Comparison of ENCODE assay signal across 7 cellular contexts in genomic region chr6:142947702-142948480, GRCh38. TPM values are rescaled to one million over a fixed set of nuclear protein-coding genes. Genes with fewer than 3 reads are reported as not detected.
DNase-seq lines count a peak whose midpoint lies in the region; ATAC-seq and TF ChIP-seq lines count a peak whose summit lies in the region.

No MANE protein-coding gene starts in this region.

- no peaks in the 10 kb centered on the region for H3K36me3 ChIP-seq in thoracic aorta

- no peaks in the 10 kb centered on the region for H3K9me3 ChIP-seq in thoracic aorta

- peak overlapping the region; percentile 95 for H3K4me3 ChIP-seq in thoracic aorta

- DNase-seq in HuH-7 (ENCODE audit: low spot score) = peak; percentile 25
- DNase-seq in thoracic aorta (ENCODE audit: low spot score) = no peak
- no peak for DNase-seq in effector CD4-positive, alpha-beta T cell

- peak; percentile 28 for ATAC-seq in GM18498 (IDR thresholded peaks at IDR 0.05; ENCODE audit: unreplicated experiment)
- ATAC-seq in GM21528 (IDR thresholded peaks at IDR 0.05; ENCODE audit: low FRiP score, unreplicated experiment) = peak; percentile 28
- ATAC-seq in thoracic aorta (ENCODE audit: insufficient number of reproducible peaks, low FRiP score, low read depth) = no peak

- H3K27ac ChIP-seq in adipose tissue (ENCODE audit: low read depth, low read length) (peak overlapping the region; percentile 90), layer of hippocampus (ENCODE audit: low read depth, low read length) (peak overlapping the region; percentile 95), thoracic aorta (peak overlapping the region; percentile 97 to 99)

- TF ChIP-seq CTCF in thoracic aorta (IDR thresholded peaks at IDR 0.05) = no peak

- H3K4me1 ChIP-seq in thoracic aorta (ENCODE audit: control insufficient read depth in 1 of 2, low read depth in 2 of 2) = peaks cover 6 to 11% of the 10 kb centered on the region in 2 donors

- WGBS in adipose tissue, 3 donors = 7 to 12% (median 12%) methylated on average over 13 of the region's 13 CpGs

- H3K27me3 ChIP-seq in layer of hippocampus (ENCODE audit: control insufficient read depth, insufficient read depth, low read length) = no peaks in the 10 kb centered on the region
- no peaks in the 10 kb centered on the region for H3K27me3 ChIP-seq in thoracic aorta (replicated peaks; ENCODE audit: insufficient read depth)

RNA-seq across cellular contexts. Expression of gene HIVEP2, which starts 2.9 kb away (rescaled TPM):
- 10 to 100 TPM in 1 of 3 donors, 1 to 10 TPM in 2; 2.6 to 10.7 (median 2.9) TPM for polyA plus RNA-seq in adipose tissue
- 10 to 100 TPM; 32.9 to 51.7 TPM for total RNA-seq in thoracic aorta
